ENCODE assay signal across 34 cellular contexts in the genomic region with DNA sequence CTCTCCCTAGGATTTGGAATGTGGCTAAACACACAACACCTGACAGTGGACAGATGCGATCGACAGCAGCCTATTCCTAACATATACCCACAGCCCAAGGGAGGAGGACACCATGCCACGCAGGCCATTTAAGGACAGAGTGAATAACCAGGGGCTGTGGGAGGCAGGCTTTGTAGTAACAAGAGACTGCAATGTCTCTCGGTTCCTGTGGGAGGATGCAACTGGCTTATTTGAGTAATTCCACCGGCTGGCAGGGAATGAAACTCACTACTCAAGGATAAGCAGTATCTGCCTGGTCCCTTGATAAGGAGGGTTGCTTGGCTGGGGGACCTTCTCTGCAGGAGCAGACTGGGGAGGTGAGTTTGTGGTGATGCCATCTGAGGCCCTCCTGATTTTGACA.
"Had no signal": no experiment of that assay in that cellular context is flagged by ENCODE, and none has a peak within 500 bp of the region (broad histone marks: within the 10 kb centered on the region; RNA-seq: fewer than 3 reads in every experiment).

No MANE protein-coding gene starts in this region.

- H3K27me3 Mint-ChIP-seq: activated B cell treated with CpG ODN at 0.5 μM for 24 hours; activated CD4-positive, alpha-beta memory T cell treated with anti-CD3 and anti-CD28 coated beads, Interleukin-2, amount 10 ng/mL, durations not matched to agents 7 days and 5 days; activated CD8-positive, alpha-beta memory T cell treated with anti-CD3 and anti-CD28 coated beads, Interleukin-2, amount 10 ng/mL, durations not matched to agents 7 days and 5 days; activated naive CD4-positive, alpha-beta T cell treated with anti-CD3 and anti-CD28 coated beads, Interleukin-2, amount 10 ng/mL, durations not matched to agents 7 days and 5 days; activated naive CD8-positive, alpha-beta T cell treated with anti-CD3 and anti-CD28 coated beads, Interleukin-2, amount 50 U/mL, for 24 hours had no signal

- H3K9me3 Mint-ChIP-seq: activated B cell treated with CpG ODN at 0.5 μM for 24 hours; activated naive CD8-positive, alpha-beta T cell treated with anti-CD3 and anti-CD28 coated beads, Interleukin-2, amount 50 U/mL, for 24 hours had no signal

- H3K27me3 ChIP-seq: MG63 had no signal

- ATAC-seq: activated CD8-positive, alpha-beta memory T cell treated with anti-CD3 and anti-CD28 coated beads, Interleukin-2, amount 10 ng/mL, durations not matched to agents 7 days and 5 days; activated naive CD8-positive, alpha-beta T cell treated with anti-CD3 and anti-CD28 coated beads, Interleukin-2, amount 50 U/mL, for 24 hours had no signal

- DNase-seq: activated B cell treated with CpG ODN at 0.5 μM for 24 hours; activated CD4-positive, alpha-beta memory T cell treated with anti-CD3 and anti-CD28 coated beads, Interleukin-2, amount 10 ng/mL, durations not matched to agents 7 days and 5 days; activated CD4-positive, alpha-beta T cell treated with anti-CD3 and anti-CD28 coated beads for 4 hours; activated CD4-positive, alpha-beta T cell treated with anti-CD3 and anti-CD28 coated beads, Interleukin-2, amount 50 U/mL, for 1 hour; activated CD4-positive, CD25-positive, alpha-beta regulatory T cell treated with anti-CD3 and anti-CD28 coated beads, Interleukin-2, amount 50 U/mL, for 72 hours; activated CD8-positive, alpha-beta memory T cell treated with anti-CD3 and anti-CD28 coated beads for 24 hours; activated CD8-positive, alpha-beta memory T cell treated with anti-CD3 and anti-CD28 coated beads, Interleukin-2, amount 10 ng/mL, durations not matched to agents 7 days and 5 days; activated CD8-positive, alpha-beta memory T cell treated with anti-CD3 and anti-CD28 coated beads, Interleukin-2, amount 50 U/mL, for 48 hours; activated effector memory CD4-positive, alpha-beta T cell treated with Interleukin-2 at 50 U/mL for 16 hours; activated naive CD4-positive, alpha-beta T cell treated with anti-CD3 and anti-CD28 coated beads, Interleukin-2, amount 10 ng/mL, durations not matched to agents 7 days and 5 days; activated naive CD8-positive, alpha-beta T cell treated with anti-CD3 and anti-CD28 coated beads, Interleukin-2, amount 50 U/mL, for 24 hours; activated T-cell treated with anti-CD3 and anti-CD28 coated beads, Interleukin-2, amount 50 U/mL, for 48 hours; central memory CD4-positive, alpha-beta T cell; Kasumi-1; KG1; MG63; MV-4-11; NCI-H1092; NCI-H1417; NCI-H146; NCI-H187; NCI-H2029 treated with DMSO at 0.1 percent for 48 hours; NCI-H2107; NCI-H2171; NCI-H510A; NCI-H526; NCI-H748 treated with DMSO at 0.1 percent for 48 hours; Right ventricle myocardium superior; SW 1271; T-helper 1 cell; T-helper 2 cell; T1000 had no signal

- H3K36me3 ChIP-seq: MG63 had no signal

- H3K9me3 ChIP-seq: MG63 had no signal

- H3K27ac Mint-ChIP-seq: activated B cell treated with CpG ODN at 0.5 μM for 24 hours; activated CD4-positive, alpha-beta memory T cell treated with anti-CD3 and anti-CD28 coated beads, Interleukin-2, amount 10 ng/mL, durations not matched to agents 7 days and 5 days; activated CD8-positive, alpha-beta memory T cell treated with anti-CD3 and anti-CD28 coated beads, Interleukin-2, amount 10 ng/mL, durations not matched to agents 7 days and 5 days; activated naive CD4-positive, alpha-beta T cell treated with anti-CD3 and anti-CD28 coated beads, Interleukin-2, amount 10 ng/mL, durations not matched to agents 7 days and 5 days; activated naive CD8-positive, alpha-beta T cell; activated naive CD8-positive, alpha-beta T cell treated with anti-CD3 and anti-CD28 coated beads, Interleukin-2, amount 50 U/mL, for 24 hours; brain had no signal

- H3K4me1 Mint-ChIP-seq: activated B cell treated with CpG ODN at 0.5 μM for 24 hours; activated CD4-positive, alpha-beta memory T cell treated with anti-CD3 and anti-CD28 coated beads, Interleukin-2, amount 10 ng/mL, durations not matched to agents 7 days and 5 days; activated CD8-positive, alpha-beta memory T cell treated with anti-CD3 and anti-CD28 coated beads, Interleukin-2, amount 10 ng/mL, durations not matched to agents 7 days and 5 days; activated naive CD4-positive, alpha-beta T cell treated with anti-CD3 and anti-CD28 coated beads, Interleukin-2, amount 10 ng/mL, durations not matched to agents 7 days and 5 days; activated naive CD8-positive, alpha-beta T cell treated with anti-CD3 and anti-CD28 coated beads, Interleukin-2, amount 50 U/mL, for 24 hours had no signal

- H3K4me3 Mint-ChIP-seq: activated B cell treated with CpG ODN at 0.5 μM for 24 hours; activated CD4-positive, alpha-beta memory T cell treated with anti-CD3 and anti-CD28 coated beads, Interleukin-2, amount 10 ng/mL, durations not matched to agents 7 days and 5 days; activated CD8-positive, alpha-beta memory T cell treated with anti-CD3 and anti-CD28 coated beads, Interleukin-2, amount 10 ng/mL, durations not matched to agents 7 days and 5 days; activated naive CD4-positive, alpha-beta T cell treated with anti-CD3 and anti-CD28 coated beads, Interleukin-2, amount 10 ng/mL, durations not matched to agents 7 days and 5 days; activated naive CD8-positive, alpha-beta T cell; activated naive CD8-positive, alpha-beta T cell treated with anti-CD3 and anti-CD28 coated beads, Interleukin-2, amount 50 U/mL, for 24 hours; brain had no signal

- H3K36me3 Mint-ChIP-seq: activated CD8-positive, alpha-beta memory T cell treated with anti-CD3 and anti-CD28 coated beads, Interleukin-2, amount 10 ng/mL, durations not matched to agents 7 days and 5 days; activated naive CD4-positive, alpha-beta T cell treated with anti-CD3 and anti-CD28 coated beads, Interleukin-2, amount 10 ng/mL, durations not matched to agents 7 days and 5 days; activated naive CD8-positive, alpha-beta T cell; brain had no signal

- H3K4me3 ChIP-seq: MG63 had no signal
